ENCODE assay signal across 8 cellular contexts in genomic region chr9:19127881-19128719, GRCh38. TPM values are rescaled to one million over a fixed set of nuclear protein-coding genes. Genes with fewer than 3 reads are reported as not detected.
DNase-seq lines count a peak whose midpoint lies in the region; ATAC-seq and TF ChIP-seq lines count a peak whose summit lies in the region.

No MANE protein-coding gene starts in this region.

- peak overlapping the region; percentile 89 for H3K4me3 ChIP-seq in PC-3 (ENCODE audit: low read length)
- H3K4me3 ChIP-seq in iPS-18c (ENCODE audit: insufficient read depth, low read depth, low read length), result peak overlapping the region; percentile 85

- H3K9ac ChIP-seq in PC-3 (ENCODE audit: low read length), result peak overlapping the region; percentile 85

- POLR2A ChIA-PET in HEK293T (lab: Yijun Ruan, JAX) (interaction anchor here (1.0 kb wide), 1 partner anchor 14 kb away, joined by 3 read pairs; no protein-coding TSS in a partner anchor), PC-3 (lab: Charles Lee; ENCODE audit: unreplicated experiment) (no interaction called here)

- CTCF ChIA-PET in HEK293T (lab: Yijun Ruan, JAX), result interaction anchor here (1.1 kb wide), 1 partner anchor 10 kb away, joined by 3 read pairs; no protein-coding TSS in a partner anchor
- CTCF ChIA-PET in PC-3 (lab: Charles Lee), result interaction anchor here (0.6 kb wide), 1 partner anchor 1158 kb away, joined by 3 read pairs; no protein-coding TSS in a partner anchor

- peak overlapping the region; percentile 96 for H2AFZ ChIP-seq in PC-3 (ENCODE audit: low read length)

- intact Hi-C loops in PC-3 (cut with micrococcal nuclease), result loop anchor here (5.0 kb wide), 1 partner anchor 34 kb away; no protein-coding TSS in a partner anchor

- H3K4me2 ChIP-seq in PC-3 (ENCODE audit: low read length), result peak overlapping the region; percentile 93

- H3K27me3 ChIP-seq in PC-3 (ENCODE audit: low read length), result no peaks in the 10 kb centered on the region

- no peak for TF ChIP-seq CTCF in PC-3 (conservative IDR thresholded peaks at IDR 0.05; ENCODE audit: low read depth, low read length)

- peak; percentile 75 for DNase-seq in ELF-1 (ENCODE audit: low read depth, low spot score)
- no peak for DNase-seq in HEK293T (ENCODE audit: extremely low spot score)
- no peak for DNase-seq in PC-3
- peak; percentile 10 for DNase-seq in stimulated activated CD4-positive, alpha-beta T cell treated with anti-CD3 and anti-CD28 coated beads, Interleukin-12 subunit alpha, Interleukin-12 subunit beta, amount 100 ng/mL, for 4 hours
- DNase-seq in SK-N-DZ (ENCODE audit: low spot score), result no peak
- DNase-seq in iPS-NIHi11 (ENCODE audit: low spot score), result no peak

- H3K79me2 ChIP-seq in PC-3 (ENCODE audit: low read length), result peaks cover 31% of the 10 kb centered on the region

- peaks cover 3% of the 10 kb centered on the region for H3K36me3 ChIP-seq in PC-3 (ENCODE audit: low read depth, low read length)

- H4K20me1 ChIP-seq in PC-3 (ENCODE audit: low read length), result no peaks in the 10 kb centered on the region

- H3K4me1 ChIP-seq in PC-3 (ENCODE audit: insufficient read depth, low read length), result peaks cover 24% of the 10 kb centered on the region

- TSS peak; percentile 54 for BruUV-seq in PC-3 (replicated peaks; lab: Mats Ljungman, UMichigan)

- H3K9me3 ChIP-seq in PC-3 (ENCODE audit: low read length) (no peaks in the 10 kb centered on the region), iPS-18c (ENCODE audit: control insufficient read depth, insufficient read depth, low read length) (no peaks in the 10 kb centered on the region)

- ATAC-seq in PC-3, result no peak

- no peak overlapping the region for H3K27ac ChIP-seq in PC-3 (ENCODE audit: low read length)
- H3K27ac ChIP-seq in angular gyrus (ENCODE audit: low read depth, low read length), result peak overlapping the region; percentile 68

- no peaks in the 10 kb centered on the region for H3F3A ChIP-seq in PC-3 (ENCODE audit: low read length, unreplicated experiment)

- H3K9me2 ChIP-seq in PC-3 (replicated peaks; ENCODE audit: low read length), result no peaks in the 10 kb centered on the region

TF ChIP-seq in HEK293T, 16 proteins besides CTCF, POLR2A, EP300 and RAD21:
- TF ChIP-seq ELF4 (IDR thresholded peaks at IDR 0.05), result no peak
- no peak for TF ChIP-seq SP1 (IDR thresholded peaks at IDR 0.05)
- no peak for TF ChIP-seq ARNT (IDR thresholded peaks at IDR 0.05)
- TF ChIP-seq PKNOX1 (IDR thresholded peaks at IDR 0.05), result peak; percentile 45; the same call in 1 of the 2 replicates
- TF ChIP-seq ZNF384 (IDR thresholded peaks at IDR 0.05), result peak; percentile 65; the same call in 1 of the 2 replicates
- no peak for TF ChIP-seq FOXK2 (IDR thresholded peaks at IDR 0.05)
- no peak for TF ChIP-seq FOXM1 (IDR thresholded peaks at IDR 0.05; ENCODE audit: borderline replicate concordance)
- TF ChIP-seq CTBP1 (IDR thresholded peaks at IDR 0.05; ENCODE audit: borderline replicate concordance), result no peak
- TF ChIP-seq HDGF (IDR thresholded peaks at IDR 0.05; ENCODE audit: borderline replicate concordance), result no peak
- no peak for TF ChIP-seq NFRKB (IDR thresholded peaks at IDR 0.05)
- no peak for TF ChIP-seq TARDBP (IDR thresholded peaks at IDR 0.05)
- TF ChIP-seq L3MBTL2 (conservative IDR thresholded peaks at IDR 0.05), result peak; percentile 64
- TF ChIP-seq SUZ12 (IDR thresholded peaks at IDR 0.05), result no peak

RNA-seq across cellular contexts. Expression of gene PLIN2, which starts 0.8 kb away (rescaled TPM):
- total RNA-seq in PC-3 (2014; rRNA removed), result 27.8 and 30.2 TPM in 2 replicates
- polyA plus RNA-seq in SK-N-DZ (2014; cell fraction: cytosol; rRNA removed), result 0.31 and 2.4 TPM in 2 replicates
- 0.55 and 0.76 TPM in 2 replicates for polyA plus RNA-seq in SK-N-DZ (2014; cell fraction: nucleus; rRNA removed)

RNA-seq across cellular contexts. Expression of gene HAUS6, which starts 25.4 kb away (rescaled TPM):
- total RNA-seq in PC-3 (2014; rRNA removed), result 12.3 and 14.4 TPM in 2 replicates
- polyA plus RNA-seq in SK-N-DZ (2014; cell fraction: cytosol; rRNA removed), result 15.3 and 18.8 TPM in 2 replicates
- polyA plus RNA-seq in SK-N-DZ (2014; cell fraction: nucleus; rRNA removed), result 15.4 and 16.4 TPM in 2 replicates

Comparison
In these comparisons a context has a peak if more than half of its experiments do, and no peak if none do; other contexts are left out.
1. DNase-seq: peak in ELF-1 (single experiment) and stimulated activated CD4-positive, alpha-beta T cell treated with anti-CD3 and anti-CD28 coated beads, Interleukin-12 subunit alpha, Interleukin-12 subunit beta, amount 100 ng/mL, for 4 hours (single experiment); none in HEK293T (single experiment), PC-3 (single experiment), SK-N-DZ (single experiment) and iPS-NIHi11 (single experiment).